ENCODE assay signal across 9 cellular contexts in genomic region chr10:127117125-127117524, GRCh38.
DNase-seq lines count a peak whose midpoint lies in the region; ATAC-seq and TF ChIP-seq lines count a peak whose summit lies in the region.
"Had no signal": no experiment of that assay in that cellular context is flagged by ENCODE, and none has a peak within 500 bp of the region (broad histone marks: within the 10 kb centered on the region; RNA-seq: fewer than 3 reads in every experiment).

No MANE protein-coding gene starts in this region.

- no peak overlapping the region for H3K4me3 Mint-ChIP-seq in MCF 10A (ENCODE audit: unreplicated experiment)
- no peak overlapping the region for H3K4me3 Mint-ChIP-seq in activated T-helper 1 cell treated with anti-CD3 and anti-CD28 coated beads, Interleukin-12 subunit alpha, Interleukin-12 subunit beta, Interleukin-2, Interleukin-4 antibody, amounts not matched to agents 30 ng/mL and 10 ng/mL and 1 ng/mL, durations not matched to agents 14 hours and 24 hours and 36 hours
- no peak overlapping the region for H3K4me3 Mint-ChIP-seq in immature natural killer cell
- H3K4me3 Mint-ChIP-seq in type B pancreatic cell, result no peak overlapping the region

- TF ChIP-seq POLR2A in breast epithelium (IDR thresholded peaks at IDR 0.05), result no peak

- H3K27me3 Mint-ChIP-seq in MCF 10A (ENCODE audit: insufficient read depth, unreplicated experiment) (no peaks in the 10 kb centered on the region), immature natural killer cell (ENCODE audit: low read depth in 3 of 3) (peaks cover 1 to 18% (median 7%) of the 10 kb centered on the region in 3 donors), type B pancreatic cell (no peaks in the 10 kb centered on the region)
- no peaks in the 10 kb centered on the region for H3K27me3 Mint-ChIP-seq in activated T-helper 1 cell treated with anti-CD3 and anti-CD28 coated beads, Interleukin-12 subunit alpha, Interleukin-12 subunit beta, Interleukin-2, Interleukin-4 antibody, amounts not matched to agents 30 ng/mL and 10 ng/mL and 1 ng/mL, durations not matched to agents 14 hours and 24 hours and 36 hours (ENCODE audit: insufficient read depth)

- ATAC-seq in HG02840 (IDR thresholded peaks at IDR 0.05; ENCODE audit: low FRiP score, unreplicated experiment), result no peak

- TF ChIP-seq CTCF in MCF 10A (IDR thresholded peaks at IDR 0.05; ENCODE audit: unreplicated experiment), result no peak
- no peak for TF ChIP-seq CTCF in breast epithelium (IDR thresholded peaks at IDR 0.05)
- no peak for TF ChIP-seq CTCF in type B pancreatic cell (conservative IDR thresholded peaks at IDR 0.05)
- TF ChIP-seq CTCF in coronary artery (IDR thresholded peaks at IDR 0.05), result no peak

- peak; percentile 51 for DNase-seq in MCF 10A (ENCODE audit: unreplicated experiment)
- DNase-seq in breast epithelium (ENCODE audit: low spot score in 2 of 2), result no peak
- peak; percentile 15 for DNase-seq in activated T-helper 1 cell treated with anti-CD3 and anti-CD28 coated beads, Interleukin-12 subunit alpha, Interleukin-12 subunit beta, Interleukin-2, Interleukin-4 antibody, amounts not matched to agents 30 ng/mL and 10 ng/mL and 1 ng/mL, durations not matched to agents 14 hours and 24 hours and 36 hours (ENCODE audit: low spot score)
- DNase-seq in immature natural killer cell, result peak; percentile 10 to 32 (median 27)
- DNase-seq in type B pancreatic cell (ENCODE audit: extremely low spot score, unreplicated experiment), result peak; percentile 78
- DNase-seq in NCI-H446 treated with DMSO at 0.1 percent for 48 hours (lab: John Stamatoyannopoulos, UW), result no peak
- no peak for DNase-seq in coronary artery (ENCODE audit: low spot score)

- no peaks in the 10 kb centered on the region for H3K4me1 Mint-ChIP-seq in MCF 10A (ENCODE audit: insufficient read depth, unreplicated experiment)
- no peaks in the 10 kb centered on the region for H3K4me1 Mint-ChIP-seq in activated T-helper 1 cell treated with anti-CD3 and anti-CD28 coated beads, Interleukin-12 subunit alpha, Interleukin-12 subunit beta, Interleukin-2, Interleukin-4 antibody, amounts not matched to agents 30 ng/mL and 10 ng/mL and 1 ng/mL, durations not matched to agents 14 hours and 24 hours and 36 hours (ENCODE audit: low read depth)
- peaks cover 9 to 10% of the 10 kb centered on the region in 2 donors for H3K4me1 Mint-ChIP-seq in immature natural killer cell
- H3K4me1 Mint-ChIP-seq in type B pancreatic cell (ENCODE audit: unreplicated experiment), result no peaks in the 10 kb centered on the region

- POLR2A ChIA-PET in MCF 10A (lab: Yijun Ruan, JAX), result no interaction called here

- H3K27ac Mint-ChIP-seq in MCF 10A (ENCODE audit: low read depth, unreplicated experiment) (no peak overlapping the region), immature natural killer cell (no peak overlapping the region), type B pancreatic cell (no peak overlapping the region)
- no peak overlapping the region for H3K27ac Mint-ChIP-seq in activated T-helper 1 cell treated with anti-CD3 and anti-CD28 coated beads, Interleukin-12 subunit alpha, Interleukin-12 subunit beta, Interleukin-2, Interleukin-4 antibody, amounts not matched to agents 30 ng/mL and 10 ng/mL and 1 ng/mL, durations not matched to agents 14 hours and 24 hours and 36 hours

- H3K27ac ChIP-seq in breast epithelium (no peak overlapping the region), coronary artery (no peak overlapping the region)
- H3K27ac ChIP-seq: Peyer's patch had no signal

- H3K27me3 ChIP-seq in breast epithelium, result no peaks in the 10 kb centered on the region
- H3K27me3 ChIP-seq: Peyer's patch had no signal

- H3K9me3 Mint-ChIP-seq in MCF 10A (ENCODE audit: unreplicated experiment) (no peaks in the 10 kb centered on the region), immature natural killer cell (no peaks in the 10 kb centered on the region), type B pancreatic cell (no peaks in the 10 kb centered on the region)
- H3K9me3 Mint-ChIP-seq in activated T-helper 1 cell treated with anti-CD3 and anti-CD28 coated beads, Interleukin-12 subunit alpha, Interleukin-12 subunit beta, Interleukin-2, Interleukin-4 antibody, amounts not matched to agents 30 ng/mL and 10 ng/mL and 1 ng/mL, durations not matched to agents 14 hours and 24 hours and 36 hours, result no peaks in the 10 kb centered on the region

- H3K36me3 Mint-ChIP-seq in MCF 10A (ENCODE audit: insufficient read depth, unreplicated experiment) (peaks cover 29% of the 10 kb centered on the region), immature natural killer cell (no peaks in the 10 kb centered on the region), type B pancreatic cell (peaks cover 18% of the 10 kb centered on the region)
- H3K36me3 Mint-ChIP-seq in activated T-helper 1 cell treated with anti-CD3 and anti-CD28 coated beads, Interleukin-12 subunit alpha, Interleukin-12 subunit beta, Interleukin-2, Interleukin-4 antibody, amounts not matched to agents 30 ng/mL and 10 ng/mL and 1 ng/mL, durations not matched to agents 14 hours and 24 hours and 36 hours (ENCODE audit: low read depth), result no peaks in the 10 kb centered on the region

- BruUV-seq in MCF 10A (replicated peaks; lab: Mats Ljungman, UMichigan), result no TSS peak

- no peaks in the 10 kb centered on the region for H3K9me3 ChIP-seq in breast epithelium
- H3K9me3 ChIP-seq: Peyer's patch had no signal

- H3K36me3 ChIP-seq in breast epithelium, result peaks cover 10% of the 10 kb centered on the region

- H3K4me3 ChIP-seq in breast epithelium (no peak overlapping the region), coronary artery (no peak overlapping the region)
- H3K4me3 ChIP-seq: Peyer's patch had no signal

- intact Hi-C loops in MCF 10A (cut with micrococcal nuclease) (no loop called here), breast epithelium (cut with DNase I; ENCODE audit: low total_unique reads) (no loop called here)
- intact Hi-C loops in activated T-helper 1 cell treated with anti-CD3 and anti-CD28 coated beads, Interleukin-12 subunit alpha, Interleukin-12 subunit beta, Interleukin-2, Interleukin-4 antibody, amounts not matched to agents 30 ng/mL and 10 ng/mL and 1 ng/mL, durations not matched to agents 14 hours and 24 hours and 36 hours (cut with micrococcal nuclease), result no loop called here

- no peaks in the 10 kb centered on the region for H3K4me1 ChIP-seq in breast epithelium
- H3K4me1 ChIP-seq: Peyer's patch had no signal

- CTCF ChIA-PET in MCF 10A (lab: Yijun Ruan, JAX), result no interaction called here

Comparison
In these comparisons a context has a peak if more than half of its experiments do, and no peak if none do; other contexts are left out.
1. DNase-seq: peak in MCF 10A (single experiment), activated T-helper 1 cell treated with anti-CD3 and anti-CD28 coated beads, Interleukin-12 subunit alpha, Interleukin-12 subunit beta, Interleukin-2, Interleukin-4 antibody, amounts not matched to agents 30 ng/mL and 10 ng/mL and 1 ng/mL, durations not matched to agents 14 hours and 24 hours and 36 hours (single experiment), immature natural killer cell (3 of 3) and type B pancreatic cell (single experiment); none in breast epithelium (0 of 2), NCI-H446 treated with DMSO at 0.1 percent for 48 hours (single experiment) and coronary artery (single experiment).